ENCODE assay signal across 8 cellular contexts in the genomic region with DNA sequence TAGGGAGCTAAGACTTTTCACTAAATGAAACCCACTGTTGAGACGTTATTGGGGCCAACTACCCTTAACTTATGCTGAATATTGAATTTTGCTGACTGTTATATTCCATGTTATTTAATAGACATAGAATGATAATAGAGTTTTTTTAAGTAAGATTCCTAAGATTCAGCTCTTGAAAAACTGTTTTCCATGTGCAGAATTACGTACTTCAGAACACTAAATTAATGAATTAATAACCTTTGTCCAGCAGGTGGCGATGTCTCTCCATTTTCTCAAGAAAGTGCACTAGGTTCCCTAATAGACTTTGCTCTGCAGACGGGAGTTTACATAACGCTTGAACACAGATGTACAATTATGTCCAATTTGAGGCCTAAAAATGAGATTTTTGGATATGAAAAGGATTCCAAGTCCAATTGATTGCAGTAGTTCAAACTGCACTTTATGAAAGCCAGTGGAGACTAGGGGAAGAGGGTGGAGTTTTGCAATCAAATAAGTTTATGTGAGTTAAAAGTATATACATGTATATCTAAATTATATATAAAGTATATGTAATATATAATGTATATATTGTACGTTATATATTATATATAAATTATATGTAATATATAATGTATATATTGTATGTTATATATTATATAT.
DNase-seq lines count a peak whose midpoint lies in the region; ATAC-seq and TF ChIP-seq lines count a peak whose summit lies in the region.

No MANE protein-coding gene starts in this region.

- ATAC-seq in GM18519 (IDR thresholded peaks at IDR 0.05; ENCODE audit: low FRiP score, unreplicated experiment) = peak; percentile 26

- H3K4me1 ChIP-seq in A673 (ENCODE audit: insufficient read depth, low read length, poor library complexity, severe bottlenecking) = peaks cover 16% of the 10 kb centered on the region

- no peaks in the 10 kb centered on the region for H3K27me3 ChIP-seq in A673 (replicated peaks; ENCODE audit: insufficient read depth, low read depth, low read length, poor library complexity)

- H3K4me3 ChIP-seq in A673 (ENCODE audit: low read depth, low read length, poor library complexity, severe bottlenecking) = no peak overlapping the region

- TF ChIP-seq CTCF in A673 (conservative IDR thresholded peaks at IDR 0.05; ENCODE audit: low read depth, low read length) = peak; percentile 67

- DNase-seq in A673 (ENCODE audit: low spot score) = peak; percentile 88
- peak; percentile 33 for DNase-seq in NCI-H2081 treated with DMSO at 0.1 percent for 48 hours (lab: John Stamatoyannopoulos, UW)
- DNase-seq in T-helper 2 cell = peak in 4 of 5 experiments; percentile 13 to 89 (median 50)
- peak; percentile 68 for DNase-seq in brain pericyte (ENCODE audit: low read depth, low spot score)
- peak; percentile 95 for DNase-seq in inferior parietal cortex (ENCODE audit: extremely low spot score)
- peak; percentile 51 for DNase-seq in stimulated activated CD4-positive, alpha-beta T cell treated with anti-CD3 and anti-CD28 coated beads, Interleukin-1b, Interleukin-23, amount 100 ng/mL, for 48 hours
- DNase-seq in UCSD-AML1 (lab: John Stamatoyannopoulos, UW; ENCODE audit: unreplicated experiment) = no peak

- CTCF ChIA-PET in A673 (lab: Charles Lee) = interaction anchor here (0.6 to 1.2 kb wide), 3 partner anchors 86 to 469 kb away, joined by 4 to 7 read pairs (median 5); no protein-coding TSS in a partner anchor

- BruUV-seq in A673 (replicated peaks; lab: Mats Ljungman, UMichigan) = no TSS peak

- peaks cover 4% of the 10 kb centered on the region for H3K9me3 ChIP-seq in A673 (ENCODE audit: low read depth, low read length, poor library complexity, severe bottlenecking)

- H3K36me3 ChIP-seq in A673 (ENCODE audit: insufficient read depth, low read length, poor library complexity, severe bottlenecking) = no peaks in the 10 kb centered on the region

- intact Hi-C loops in A673 (cut with micrococcal nuclease; ENCODE audit: unreplicated experiment) = loop anchor here (1.0 to 2.0 kb wide), 2 partner anchors 403 to 488 kb away; no protein-coding TSS in a partner anchor

- no peak overlapping the region for H3K27ac ChIP-seq in A673 (ENCODE audit: low read depth, low read length, poor library complexity, severe bottlenecking)

- POLR2A ChIA-PET in A673 (lab: Charles Lee; ENCODE audit: low non-redundant PET) = no interaction called here
